ENCODE assay signal across 1 cellular context in genomic region chr2:25454824-25455611, GRCh38.
TF ChIP-seq lines count a peak whose summit lies in the region.

No MANE protein-coding gene starts in this region.

TF ChIP-seq in liver, 16 proteins besides CTCF, POLR2A, EP300 and RAD21 (continued from another document):
- TF ChIP-seq, protein P1, sequence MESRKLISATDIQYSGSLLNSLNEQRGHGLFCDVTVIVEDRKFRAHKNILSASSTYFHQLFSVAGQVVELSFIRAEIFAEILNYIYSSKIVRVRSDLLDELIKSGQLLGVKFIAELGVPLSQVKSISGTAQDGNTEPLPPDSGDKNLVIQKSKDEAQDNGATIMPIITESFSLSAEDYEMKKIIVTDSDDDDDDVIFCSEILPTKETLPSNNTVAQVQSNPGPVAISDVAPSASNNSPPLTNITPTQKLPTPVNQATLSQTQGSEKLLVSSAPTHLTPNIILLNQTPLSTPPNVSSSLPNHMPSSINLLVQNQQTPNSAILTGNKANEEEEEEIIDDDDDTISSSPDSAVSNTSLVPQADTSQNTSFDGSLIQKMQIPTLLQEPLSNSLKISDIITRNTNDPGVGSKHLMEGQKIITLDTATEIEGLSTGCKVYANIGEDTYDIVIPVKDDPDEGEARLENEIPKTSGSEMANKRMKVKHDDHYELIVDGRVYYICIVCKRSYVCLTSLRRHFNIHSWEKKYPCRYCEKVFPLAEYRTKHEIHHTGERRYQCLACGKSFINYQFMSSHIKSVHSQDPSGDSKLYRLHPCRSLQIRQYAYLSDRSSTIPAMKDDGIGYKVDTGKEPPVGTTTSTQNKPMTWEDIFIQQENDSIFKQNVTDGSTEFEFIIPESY (IDR thresholded peaks at IDR 0.05): peak; percentile 54
- no peak for TF ChIP-seq NR2F2 (IDR thresholded peaks at IDR 0.05)
- TF ChIP-seq JUND (IDR thresholded peaks at IDR 0.05): peak; percentile 41 to 58
- peak; percentile 70 for TF ChIP-seq ATF3 (IDR thresholded peaks at IDR 0.05)
- peak in 1 of 2 donors; percentile 44 for TF ChIP-seq GABPA (IDR thresholded peaks at IDR 0.05 in 1 of 2, conservative IDR thresholded peaks at IDR 0.05 in 1 of 2)
- TF ChIP-seq TAF1 (conservative IDR thresholded peaks at IDR 0.05): no peak
TF ChIP-seq in liver: peak in this region for 12.
